20 cellular contexts compared by ENCODE assay signal in genomic region chr5:106959447-106959846, GRCh38.
DNase-seq lines count a peak whose midpoint lies in the region; FAIRE-seq and TF ChIP-seq lines count a peak whose summit lies in the region.
"Had no signal": no experiment of that assay in that cellular context is flagged by ENCODE, and none has a peak within 500 bp of the region (broad histone marks: within the 10 kb centered on the region; RNA-seq: fewer than 3 reads in every experiment).

No MANE protein-coding gene starts in this region.

- H3K27ac ChIP-seq in substantia nigra (ENCODE audit: low read depth, low read length, poor library complexity, severe bottlenecking) = no peak overlapping the region
- H3K27ac ChIP-seq: body of pancreas, left lung, pancreas, upper lobe of right lung, VCaP had no signal

- no peaks in the 10 kb centered on the region for H3K27me3 ChIP-seq in bronchial epithelial cell (ENCODE audit: control insufficient read depth, insufficient read depth, low read length)
- H3K27me3 ChIP-seq: body of pancreas, left lung, pancreas, upper lobe of right lung had no signal

- no peaks in the 10 kb centered on the region for H3K36me3 ChIP-seq in bronchial epithelial cell (ENCODE audit: control insufficient read depth, insufficient read depth, low read length)
- H3K36me3 ChIP-seq: left lung, pancreas, upper lobe of right lung had no signal

- H3K4me3 ChIP-seq in bronchial epithelial cell (ENCODE audit: low read depth, low read length) = no peak overlapping the region
- H3K4me3 ChIP-seq: body of pancreas, left lung, pancreas, upper lobe of right lung had no signal

- TF ChIP-seq POLR2A in H54 (IDR thresholded peaks at IDR 0.05; ENCODE audit: low read depth, low read length) = no peak

- FAIRE-seq in H54 (lab: Jason Lieb, UNC) = peak; percentile 81
- FAIRE-seq in bronchial epithelial cell (lab: Jason Lieb, UNC) = no peak
- FAIRE-seq: colon, pancreas had no signal

- DNase-seq in H54 (ENCODE audit: insufficient read length, low spot score) (no peak), NCI-H226 (peak; percentile 71), bronchial epithelial cell (ENCODE audit: low read depth) (peak; percentile 29), renal cortical epithelial cell (ENCODE audit: low read depth) (peak; percentile 35), substantia nigra (lab: John Stamatoyannopoulos, UW) (no peak), RKO (ENCODE audit: low spot score) (no peak)
- DNase-seq in activated naive CD4-positive, alpha-beta T cell (lab: John Stamatoyannopoulos, UW) = no peak
- DNase-seq: activated CD4-positive, alpha-beta T cell treated with anti-CD3 and anti-CD28 coated beads, Interleukin-2, amount 10 ng/mL, durations not matched to agents 7 days and 5 days; activated CD8-positive, alpha-beta memory T cell treated with anti-CD3 and anti-CD28 coated beads, Interleukin-2, amount 10 ng/mL, durations not matched to agents 7 days and 5 days; body of pancreas; H9; left lung; midbrain; NCI-H187 treated with DMSO at 0.1 percent for 48 hours; pancreas; SK-N-SH; stimulated activated CD8-positive, alpha-beta memory T cell treated with anti-CD3 and anti-CD28 coated beads, Interleukin-4, amount 100 ng/mL, for 48 hours; upper lobe of right lung had no signal

- no peak for TF ChIP-seq CTCF in bronchial epithelial cell (IDR thresholded peaks at IDR 0.05; ENCODE audit: insufficient read depth, low read length, severe bottlenecking)

Comparison
In these comparisons a context has a peak if more than half of its experiments do, and no peak if none do; other contexts are left out.
1. DNase-seq: peak in NCI-H226 (single experiment), bronchial epithelial cell (single experiment) and renal cortical epithelial cell (single experiment); none in H54 (single experiment), substantia nigra (0 of 49), RKO (single experiment) and activated naive CD4-positive, alpha-beta T cell (0 of 4).